2 cellular contexts compared by ENCODE assay signal in the genomic region with DNA sequence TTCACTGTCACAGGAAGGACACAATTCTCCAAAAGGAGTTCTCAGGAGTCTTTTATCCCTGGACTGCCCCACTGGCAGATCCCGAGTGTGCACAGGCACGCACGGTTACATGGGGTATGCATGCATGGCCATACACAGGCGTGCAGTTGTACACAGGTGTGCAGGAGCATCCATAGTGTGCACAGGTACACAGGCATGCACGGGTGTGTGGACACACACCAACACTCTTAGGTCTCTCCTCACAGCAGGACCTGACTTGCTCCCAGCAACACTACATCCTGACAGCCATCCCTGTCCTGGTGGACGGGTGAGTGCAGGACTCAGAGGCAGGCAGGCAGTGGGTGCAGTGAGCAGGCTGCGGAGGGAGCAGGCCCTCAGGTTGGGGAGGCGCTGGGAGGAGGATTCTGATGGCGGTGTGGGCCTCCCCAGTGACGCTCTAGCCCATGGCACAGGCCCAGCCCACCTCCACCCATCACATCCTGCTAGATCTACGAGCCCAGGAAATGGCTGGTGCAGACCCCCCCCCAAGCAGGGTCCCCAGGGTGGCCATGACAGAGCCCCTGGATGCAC.
TF ChIP-seq lines count a peak whose summit lies in the region.

No MANE protein-coding gene starts in this region.

TF ChIP-seq in A549, 52 proteins besides CTCF, POLR2A, EP300 and RAD21 (continued from another document):
- TF ChIP-seq, protein P1, sequence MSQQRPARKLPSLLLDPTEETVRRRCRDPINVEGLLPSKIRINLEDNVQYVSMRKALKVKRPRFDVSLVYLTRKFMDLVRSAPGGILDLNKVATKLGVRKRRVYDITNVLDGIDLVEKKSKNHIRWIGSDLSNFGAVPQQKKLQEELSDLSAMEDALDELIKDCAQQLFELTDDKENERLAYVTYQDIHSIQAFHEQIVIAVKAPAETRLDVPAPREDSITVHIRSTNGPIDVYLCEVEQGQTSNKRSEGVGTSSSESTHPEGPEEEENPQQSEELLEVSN (IDR thresholded peaks at IDR 0.05; ENCODE audit: borderline replicate concordance, low read depth) = no peak
- TF ChIP-seq CHD4 (IDR thresholded peaks at IDR 0.05; ENCODE audit: borderline replicate concordance) (no peak), CBX2 (IDR thresholded peaks at IDR 0.05; ENCODE audit: borderline replicate concordance, low read depth) (no peak), HEYL (CRISPR knock-in tag; IDR thresholded peaks at IDR 0.05) (no peak), KDM5A (IDR thresholded peaks at IDR 0.05) (no peak)
- TF ChIP-seq, protein P2, sequence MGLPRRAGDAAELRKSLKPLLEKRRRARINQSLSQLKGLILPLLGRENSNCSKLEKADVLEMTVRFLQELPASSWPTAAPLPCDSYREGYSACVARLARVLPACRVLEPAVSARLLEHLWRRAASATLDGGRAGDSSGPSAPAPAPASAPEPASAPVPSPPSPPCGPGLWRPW (IDR thresholded peaks at IDR 0.05) = no peak

TF ChIP-seq in GM23338, 12 proteins besides CTCF, POLR2A, EP300 and RAD21 (continued from another document):
- TF ChIP-seq, protein P3, sequence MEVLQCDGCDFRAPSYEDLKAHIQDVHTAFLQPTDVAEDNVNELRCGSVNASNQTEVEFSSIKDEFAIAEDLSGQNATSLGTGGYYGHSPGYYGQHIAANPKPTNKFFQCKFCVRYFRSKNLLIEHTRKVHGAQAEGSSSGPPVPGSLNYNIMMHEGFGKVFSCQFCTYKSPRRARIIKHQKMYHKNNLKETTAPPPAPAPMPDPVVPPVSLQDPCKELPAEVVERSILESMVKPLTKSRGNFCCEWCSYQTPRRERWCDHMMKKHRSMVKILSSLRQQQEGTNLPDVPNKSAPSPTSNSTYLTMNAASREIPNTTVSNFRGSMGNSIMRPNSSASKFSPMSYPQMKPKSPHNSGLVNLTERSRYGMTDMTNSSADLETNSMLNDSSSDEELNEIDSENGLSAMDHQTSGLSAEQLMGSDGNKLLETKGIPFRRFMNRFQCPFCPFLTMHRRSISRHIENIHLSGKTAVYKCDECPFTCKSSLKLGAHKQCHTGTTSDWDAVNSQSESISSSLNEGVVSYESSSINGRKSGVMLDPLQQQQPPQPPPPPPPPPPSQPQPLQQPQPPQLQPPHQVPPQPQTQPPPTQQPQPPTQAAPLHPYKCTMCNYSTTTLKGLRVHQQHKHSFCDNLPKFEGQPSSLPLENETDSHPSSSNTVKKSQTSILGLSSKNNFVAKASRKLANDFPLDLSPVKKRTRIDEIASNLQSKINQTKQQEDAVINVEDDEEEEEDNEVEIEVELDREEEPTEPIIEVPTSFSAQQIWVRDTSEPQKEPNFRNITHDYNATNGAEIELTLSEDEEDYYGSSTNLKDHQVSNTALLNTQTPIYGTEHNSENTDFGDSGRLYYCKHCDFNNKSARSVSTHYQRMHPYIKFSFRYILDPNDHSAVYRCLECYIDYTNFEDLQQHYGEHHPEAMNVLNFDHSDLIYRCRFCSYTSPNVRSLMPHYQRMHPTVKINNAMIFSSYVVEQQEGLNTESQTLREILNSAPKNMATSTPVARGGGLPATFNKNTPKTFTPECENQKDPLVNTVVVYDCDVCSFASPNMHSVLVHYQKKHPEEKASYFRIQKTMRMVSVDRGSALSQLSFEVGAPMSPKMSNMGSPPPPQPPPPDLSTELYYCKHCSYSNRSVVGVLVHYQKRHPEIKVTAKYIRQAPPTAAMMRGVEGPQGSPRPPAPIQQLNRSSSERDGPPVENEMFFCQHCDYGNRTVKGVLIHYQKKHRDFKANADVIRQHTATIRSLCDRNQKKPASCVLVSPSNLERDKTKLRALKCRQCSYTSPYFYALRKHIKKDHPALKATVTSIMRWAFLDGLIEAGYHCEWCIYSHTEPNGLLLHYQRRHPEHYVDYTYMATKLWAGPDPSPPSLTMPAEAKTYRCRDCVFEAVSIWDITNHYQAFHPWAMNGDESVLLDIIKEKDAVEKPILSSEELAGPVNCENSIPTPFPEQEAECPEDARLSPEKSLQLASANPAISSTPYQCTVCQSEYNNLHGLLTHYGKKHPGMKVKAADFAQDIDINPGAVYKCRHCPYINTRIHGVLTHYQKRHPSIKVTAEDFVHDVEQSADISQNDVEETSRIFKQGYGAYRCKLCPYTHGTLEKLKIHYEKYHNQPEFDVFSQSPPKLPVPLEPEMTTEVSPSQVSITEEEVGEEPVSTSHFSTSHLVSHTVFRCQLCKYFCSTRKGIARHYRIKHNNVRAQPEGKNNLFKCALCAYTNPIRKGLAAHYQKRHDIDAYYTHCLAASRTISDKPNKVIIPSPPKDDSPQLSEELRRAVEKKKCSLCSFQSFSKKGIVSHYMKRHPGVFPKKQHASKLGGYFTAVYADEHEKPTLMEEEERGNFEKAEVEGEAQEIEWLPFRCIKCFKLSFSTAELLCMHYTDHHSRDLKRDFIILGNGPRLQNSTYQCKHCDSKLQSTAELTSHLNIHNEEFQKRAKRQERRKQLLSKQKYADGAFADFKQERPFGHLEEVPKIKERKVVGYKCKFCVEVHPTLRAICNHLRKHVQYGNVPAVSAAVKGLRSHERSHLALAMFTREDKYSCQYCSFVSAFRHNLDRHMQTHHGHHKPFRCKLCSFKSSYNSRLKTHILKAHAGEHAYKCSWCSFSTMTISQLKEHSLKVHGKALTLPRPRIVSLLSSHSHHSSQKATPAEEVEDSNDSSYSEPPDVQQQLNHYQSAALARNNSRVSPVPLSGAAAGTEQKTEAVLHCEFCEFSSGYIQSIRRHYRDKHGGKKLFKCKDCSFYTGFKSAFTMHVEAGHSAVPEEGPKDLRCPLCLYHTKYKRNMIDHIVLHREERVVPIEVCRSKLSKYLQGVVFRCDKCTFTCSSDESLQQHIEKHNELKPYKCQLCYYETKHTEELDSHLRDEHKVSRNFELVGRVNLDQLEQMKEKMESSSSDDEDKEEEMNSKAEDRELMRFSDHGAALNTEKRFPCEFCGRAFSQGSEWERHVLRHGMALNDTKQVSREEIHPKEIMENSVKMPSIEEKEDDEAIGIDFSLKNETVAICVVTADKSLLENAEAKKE (CRISPR knock-in tag; IDR thresholded peaks at IDR 0.05) = no peak
- no peak for TF ChIP-seq NANOG (IDR thresholded peaks at IDR 0.05; ENCODE audit: borderline replicate concordance)
- no peak for TF ChIP-seq ZNF331 (CRISPR knock-in tag; IDR thresholded peaks at IDR 0.05; ENCODE audit: low read depth)
- TF ChIP-seq POLR2AphosphoS5 (IDR thresholded peaks at IDR 0.05; ENCODE audit: low read depth) = no peak; the same call in none of the 2 replicates
- TF ChIP-seq, protein P4, sequence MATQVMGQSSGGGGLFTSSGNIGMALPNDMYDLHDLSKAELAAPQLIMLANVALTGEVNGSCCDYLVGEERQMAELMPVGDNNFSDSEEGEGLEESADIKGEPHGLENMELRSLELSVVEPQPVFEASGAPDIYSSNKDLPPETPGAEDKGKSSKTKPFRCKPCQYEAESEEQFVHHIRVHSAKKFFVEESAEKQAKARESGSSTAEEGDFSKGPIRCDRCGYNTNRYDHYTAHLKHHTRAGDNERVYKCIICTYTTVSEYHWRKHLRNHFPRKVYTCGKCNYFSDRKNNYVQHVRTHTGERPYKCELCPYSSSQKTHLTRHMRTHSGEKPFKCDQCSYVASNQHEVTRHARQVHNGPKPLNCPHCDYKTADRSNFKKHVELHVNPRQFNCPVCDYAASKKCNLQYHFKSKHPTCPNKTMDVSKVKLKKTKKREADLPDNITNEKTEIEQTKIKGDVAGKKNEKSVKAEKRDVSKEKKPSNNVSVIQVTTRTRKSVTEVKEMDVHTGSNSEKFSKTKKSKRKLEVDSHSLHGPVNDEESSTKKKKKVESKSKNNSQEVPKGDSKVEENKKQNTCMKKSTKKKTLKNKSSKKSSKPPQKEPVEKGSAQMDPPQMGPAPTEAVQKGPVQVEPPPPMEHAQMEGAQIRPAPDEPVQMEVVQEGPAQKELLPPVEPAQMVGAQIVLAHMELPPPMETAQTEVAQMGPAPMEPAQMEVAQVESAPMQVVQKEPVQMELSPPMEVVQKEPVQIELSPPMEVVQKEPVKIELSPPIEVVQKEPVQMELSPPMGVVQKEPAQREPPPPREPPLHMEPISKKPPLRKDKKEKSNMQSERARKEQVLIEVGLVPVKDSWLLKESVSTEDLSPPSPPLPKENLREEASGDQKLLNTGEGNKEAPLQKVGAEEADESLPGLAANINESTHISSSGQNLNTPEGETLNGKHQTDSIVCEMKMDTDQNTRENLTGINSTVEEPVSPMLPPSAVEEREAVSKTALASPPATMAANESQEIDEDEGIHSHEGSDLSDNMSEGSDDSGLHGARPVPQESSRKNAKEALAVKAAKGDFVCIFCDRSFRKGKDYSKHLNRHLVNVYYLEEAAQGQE (IDR thresholded peaks at IDR 0.05; ENCODE audit: unreplicated experiment) = no peak
- no peak for TF ChIP-seq ZNF114 (CRISPR knock-in tag; IDR thresholded peaks at IDR 0.05)
- no peak for TF ChIP-seq CREB1 (CRISPR knock-in tag; IDR thresholded peaks at IDR 0.05; ENCODE audit: low read depth)
- TF ChIP-seq STAT1 (IDR thresholded peaks at IDR 0.05; ENCODE audit: unreplicated experiment) = no peak
- TF ChIP-seq, protein P5, sequence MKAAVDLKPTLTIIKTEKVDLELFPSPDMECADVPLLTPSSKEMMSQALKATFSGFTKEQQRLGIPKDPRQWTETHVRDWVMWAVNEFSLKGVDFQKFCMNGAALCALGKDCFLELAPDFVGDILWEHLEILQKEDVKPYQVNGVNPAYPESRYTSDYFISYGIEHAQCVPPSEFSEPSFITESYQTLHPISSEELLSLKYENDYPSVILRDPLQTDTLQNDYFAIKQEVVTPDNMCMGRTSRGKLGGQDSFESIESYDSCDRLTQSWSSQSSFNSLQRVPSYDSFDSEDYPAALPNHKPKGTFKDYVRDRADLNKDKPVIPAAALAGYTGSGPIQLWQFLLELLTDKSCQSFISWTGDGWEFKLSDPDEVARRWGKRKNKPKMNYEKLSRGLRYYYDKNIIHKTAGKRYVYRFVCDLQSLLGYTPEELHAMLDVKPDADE (IDR thresholded peaks at IDR 0.05) = no peak
- TF ChIP-seq JUNB (IDR thresholded peaks at IDR 0.05; ENCODE audit: unreplicated experiment) = no peak
TF ChIP-seq in GM23338: peak in this region for 0.
